8 cellular contexts compared by ENCODE assay signal in the genomic region with DNA sequence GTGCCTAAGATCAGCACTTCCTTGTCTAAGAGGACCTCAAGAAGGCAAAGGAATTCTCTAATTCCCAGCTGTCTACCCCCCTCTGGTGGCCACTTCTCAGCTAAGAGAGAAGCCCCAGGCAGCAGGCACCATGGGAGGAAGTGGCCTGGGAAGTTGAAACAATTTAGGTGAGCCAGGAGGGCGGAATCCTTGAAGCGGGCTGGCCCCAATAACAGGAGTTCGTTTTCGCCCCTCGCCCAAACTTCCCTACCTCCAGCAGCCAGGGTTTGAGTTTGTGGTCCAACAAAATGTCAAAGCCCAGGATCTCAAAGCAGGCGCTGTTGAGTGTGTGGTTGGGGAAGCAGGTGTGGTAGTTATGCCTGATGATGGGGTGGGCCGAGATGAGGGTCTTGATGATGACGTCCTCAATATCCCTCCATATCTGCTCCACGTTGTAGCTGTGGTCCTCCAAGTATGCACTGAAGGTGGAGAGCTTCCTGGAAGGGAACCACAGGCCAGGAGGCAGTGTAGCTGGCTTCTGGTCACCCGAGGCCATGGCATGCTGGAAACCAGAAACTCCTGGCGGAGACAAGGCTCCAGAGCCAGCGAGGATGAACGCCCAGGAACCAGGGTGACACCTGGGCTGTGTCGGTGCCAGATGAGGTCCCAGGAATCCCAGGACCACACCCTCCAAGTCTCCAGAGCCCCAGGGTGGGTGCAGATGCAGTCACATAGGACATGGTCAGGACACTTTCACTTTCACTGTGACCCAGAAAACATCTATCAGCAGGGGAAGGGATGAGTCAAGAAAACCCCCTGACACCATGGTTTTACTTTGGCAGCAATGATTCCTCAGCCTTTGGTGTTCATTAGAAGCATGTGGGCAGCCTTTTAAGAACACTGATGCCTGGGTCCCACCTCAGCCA. TPM values are rescaled to one million over a fixed set of nuclear protein-coding genes. Genes with fewer than 3 reads are reported as not detected.
DNase-seq lines count a peak whose midpoint lies in the region; ATAC-seq and TF ChIP-seq lines count a peak whose summit lies in the region.

No MANE protein-coding gene starts in this region.

- H3K4me3 Mint-ChIP-seq in T-helper 1 cell treated with Interleukin-12 subunit alpha and Interleukin-12 subunit beta and Interleukin-4 antibody, amounts not matched to agents 30 μg/mL and 1 μg/mL, for 36 hours = no peak overlapping the region

- H3K4me1 Mint-ChIP-seq in T-helper 1 cell treated with Interleukin-12 subunit alpha and Interleukin-12 subunit beta and Interleukin-4 antibody, amounts not matched to agents 30 μg/mL and 1 μg/mL, for 36 hours (ENCODE audit: low read depth) = peaks cover 16% of the 10 kb centered on the region

- H3K27ac ChIP-seq in lung (ENCODE audit: low read depth in 1 of 2, low read length in 1 of 2) (no peak overlapping the region), suprapubic skin (no peak overlapping the region)

- no peak overlapping the region for H3K4me3 ChIP-seq in AG09309 (ENCODE audit: control insufficient read depth, low read depth, low read length)
- no peak overlapping the region for H3K4me3 ChIP-seq in MG63
- H3K4me3 ChIP-seq in lung = no peak overlapping the region
- H3K4me3 ChIP-seq in suprapubic skin = no peak overlapping the region

- peak; percentile 73 for ATAC-seq in lung (ENCODE audit: insufficient read depth, low FRiP score)

- H3K36me3 ChIP-seq in MG63 = no peaks in the 10 kb centered on the region
- H3K36me3 ChIP-seq in lung (ENCODE audit: control insufficient read depth in 2 of 2, insufficient read depth in 2 of 2, low read length in 2 of 2) = no peaks in the 10 kb centered on the region
- H3K36me3 ChIP-seq in suprapubic skin = no peaks in the 10 kb centered on the region

- peak; percentile 87 for TF ChIP-seq CTCF in AG09309 (IDR thresholded peaks at IDR 0.05; ENCODE audit: control insufficient read depth, insufficient read depth, low read depth, low read length, missing control alignments)
- peak; percentile 84 for TF ChIP-seq CTCF in lung (IDR thresholded peaks at IDR 0.05; ENCODE audit: control extremely low read depth, extremely low read depth)
- TF ChIP-seq CTCF in suprapubic skin (IDR thresholded peaks at IDR 0.05) = peak; percentile 51 to 69

- H3K27me3 Mint-ChIP-seq in T-helper 1 cell treated with Interleukin-12 subunit alpha and Interleukin-12 subunit beta and Interleukin-4 antibody, amounts not matched to agents 30 μg/mL and 1 μg/mL, for 36 hours (ENCODE audit: low read depth) = peaks cover 49% of the 10 kb centered on the region

- 50 to 58% methylated on average over 14 of the region's 14 CpGs for WGBS in lung, 2 donors
- 100% methylated on average over 1 of the region's 14 CpGs for WGBS in suprapubic skin

- H3K27me3 ChIP-seq in MG63 = no peaks in the 10 kb centered on the region
- no peaks in the 10 kb centered on the region for H3K27me3 ChIP-seq in lung (ENCODE audit: control insufficient read depth, insufficient read depth)
- H3K27me3 ChIP-seq in suprapubic skin = peaks cover 31% of the 10 kb centered on the region

- no peaks in the 10 kb centered on the region for H3K9me3 ChIP-seq in MG63
- no peaks in the 10 kb centered on the region for H3K9me3 ChIP-seq in lung (ENCODE audit: control insufficient read depth in 2 of 2, insufficient read depth in 1 of 2, low read length in 1 of 2)
- H3K9me3 ChIP-seq in suprapubic skin = no peaks in the 10 kb centered on the region

- no peaks in the 10 kb centered on the region for H3K36me3 Mint-ChIP-seq in T-helper 1 cell treated with Interleukin-12 subunit alpha and Interleukin-12 subunit beta and Interleukin-4 antibody, amounts not matched to agents 30 μg/mL and 1 μg/mL, for 36 hours (ENCODE audit: low read depth)

- peak overlapping the region; percentile 23 for H3K27ac Mint-ChIP-seq in T-helper 1 cell treated with Interleukin-12 subunit alpha and Interleukin-12 subunit beta and Interleukin-4 antibody, amounts not matched to agents 30 μg/mL and 1 μg/mL, for 36 hours

- no peak for TF ChIP-seq EP300 in suprapubic skin (IDR thresholded peaks at IDR 0.05)

- DNase-seq in AG09309 (ENCODE audit: low read depth) (peak; percentile 66), GM04504 (ENCODE audit: low read depth) (peak; percentile 75), MG63 (peak; percentile 87), lung (ENCODE audit: low spot score) (peak; percentile 83), suprapubic skin (ENCODE audit: low spot score in 2 of 2) (peak; percentile 82 to 83), mesenteric fat pad (ENCODE audit: low spot score) (no peak)
- peak; percentile 2 for DNase-seq in effector CD8-positive, alpha-beta T cell (lab: John Stamatoyannopoulos, UW)

- H3K4me1 ChIP-seq in lung (ENCODE audit: control insufficient read depth in 2 of 2, insufficient read depth in 2 of 2, low read length in 2 of 2) = no peaks in the 10 kb centered on the region
- H3K4me1 ChIP-seq in suprapubic skin = no peaks in the 10 kb centered on the region

- no peaks in the 10 kb centered on the region for H3K9me3 Mint-ChIP-seq in T-helper 1 cell treated with Interleukin-12 subunit alpha and Interleukin-12 subunit beta and Interleukin-4 antibody, amounts not matched to agents 30 μg/mL and 1 μg/mL, for 36 hours

- no peak for TF ChIP-seq POLR2A in suprapubic skin (IDR thresholded peaks at IDR 0.05)

RNA-seq across cellular contexts. Expression of gene TTLL6, which starts 25.6 kb away (rescaled TPM):
- not detected in 2 replicates for total RNA-seq in MG63 (2014; rRNA removed; shearing (Covaris generic); ENCODE audit: low replicate concordance)
- 1 to 10 TPM; 2.3 to 2.8 TPM for total RNA-seq in lung
- polyA plus RNA-seq in lung = under 1 TPM; 0.94 to 0.95 TPM
- total RNA-seq in suprapubic skin = not detected
- not detected for total RNA-seq in mesenteric fat pad

RNA-seq across cellular contexts. Expression of gene CALCOCO2, which starts 39.5 kb away (rescaled TPM):
- 19.2 and 61.2 TPM in 2 replicates for total RNA-seq in MG63 (2014; rRNA removed; shearing (Covaris generic); ENCODE audit: low replicate concordance)
- total RNA-seq in lung = 100 to 1,000 TPM; 102 to 128 TPM
- polyA plus RNA-seq in lung = 10 to 100 TPM; 46.8 to 84.0 TPM
- total RNA-seq in suprapubic skin = 100 to 1,000 TPM in 2 of 4 donors, 10 to 100 TPM in 2; 87.2 to 133 (median 102) TPM
- 168 TPM for total RNA-seq in mesenteric fat pad
